Comparison of ENCODE assay signal across 21 cellular contexts in the genomic region with DNA sequence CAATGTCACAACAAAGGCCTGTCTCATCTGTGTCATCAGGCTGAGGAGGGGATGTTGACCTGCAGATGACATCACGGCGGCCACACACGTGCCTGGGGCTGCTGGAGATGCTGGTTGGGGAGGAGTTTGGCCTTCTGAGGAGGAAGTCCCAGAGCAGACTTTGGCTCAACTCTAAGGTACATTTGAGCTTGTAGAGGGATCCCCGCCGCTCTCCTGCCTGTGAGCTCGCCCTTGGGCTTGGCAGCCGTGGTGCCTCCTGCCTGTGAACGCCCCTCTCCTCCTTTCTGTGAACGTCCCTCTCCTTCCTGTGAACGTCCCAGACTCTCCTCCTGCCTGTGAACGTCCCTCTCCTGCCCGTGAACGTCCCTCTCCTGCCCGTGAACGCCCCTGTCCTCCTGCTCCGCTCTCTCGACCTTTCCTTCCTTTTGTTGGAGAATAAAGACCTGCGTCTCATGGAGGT.
DNase-seq lines count a peak whose midpoint lies in the region; ATAC-seq and TF ChIP-seq lines count a peak whose summit lies in the region.
"Had no signal": no experiment of that assay in that cellular context is flagged by ENCODE, and none has a peak within 500 bp of the region (broad histone marks: within the 10 kb centered on the region; RNA-seq: fewer than 3 reads in every experiment).

No MANE protein-coding gene starts in this region.

- H3K36me3 ChIP-seq in mesendoderm (ENCODE audit: control insufficient read depth, insufficient read depth, low read length) = no peaks in the 10 kb centered on the region
- H3K36me3 ChIP-seq: gastrocnemius medialis, sigmoid colon, suprapubic skin, uterus had no signal

- H2AK5ac ChIP-seq in mesendoderm (ENCODE audit: low read length) = no peak overlapping the region

- H3K4me1 Mint-ChIP-seq in activated CD4-positive, alpha-beta memory T cell treated with anti-CD3 and anti-CD28 coated beads, Interleukin-2, amount 10 ng/mL, durations not matched to agents 7 days and 5 days = no peaks in the 10 kb centered on the region
- no peaks in the 10 kb centered on the region for H3K4me1 Mint-ChIP-seq in MCF 10A (ENCODE audit: insufficient read depth, unreplicated experiment)
- H3K4me1 Mint-ChIP-seq: activated naive CD4-positive, alpha-beta T cell treated with anti-CD3 and anti-CD28 coated beads, Interleukin-2, amount 50 U/mL, for 24 hours; B cell; stimulated activated effector memory CD8-positive, alpha-beta T cell treated with anti-CD3 and anti-CD28 coated beads, Interleukin-12 subunit alpha, Interleukin-12 subunit beta, amount 100 ng/mL, for 72 hours had no signal

- H2BK120ac ChIP-seq in mesendoderm (ENCODE audit: low read depth, low read length) = no peak overlapping the region

- CTCF ChIA-PET in activated CD4-positive, alpha-beta memory T cell treated with anti-CD3 and anti-CD28 coated beads, Interleukin-2, amount 10 ng/mL, durations not matched to agents 7 days and 5 days (lab: Charles Lee) = no interaction called here
- CTCF ChIA-PET in MCF 10A (lab: Yijun Ruan, JAX) = no interaction called here

- H3K4me2 ChIP-seq in mesendoderm (ENCODE audit: low read length) = no peak overlapping the region

- H3K56ac ChIP-seq in mesendoderm (ENCODE audit: low read length) = no peak overlapping the region

- H3K27me3 ChIP-seq in mesendoderm (ENCODE audit: insufficient read depth, low read length, poor library complexity) = no peaks in the 10 kb centered on the region
- H3K27me3 ChIP-seq: uterus had no signal

- no TSS peak for BruUV-seq in MCF 10A (replicated peaks; lab: Mats Ljungman, UMichigan)

- DNase-seq in NCI-H2029 (lab: John Stamatoyannopoulos, UW) (peak; percentile 26), NCI-H2029 treated with DMSO at 0.1 percent for 48 hours (lab: John Stamatoyannopoulos, UW) (no peak), DMS53 treated with DMSO at 0.1 percent for 48 hours (lab: John Stamatoyannopoulos, UW; ENCODE audit: unreplicated experiment) (peak; percentile 53), mesendoderm (peak; percentile 8), MCF 10A (ENCODE audit: unreplicated experiment) (no peak)
- peak; percentile 12 for DNase-seq in activated CD4-positive, alpha-beta memory T cell treated with anti-CD3 and anti-CD28 coated beads, Interleukin-2, amount 10 ng/mL, durations not matched to agents 7 days and 5 days
- DNase-seq: 8988T; activated CD4-positive, CD25-positive, alpha-beta regulatory T cell treated with anti-CD3 and anti-CD28 coated beads, Interleukin-2, amount 50 U/mL, for 72 hours; gastrocnemius medialis; kidney; NCI-H1092; NCI-H2081; sigmoid colon; T1000; uterus had no signal

- peaks cover 5% of the 10 kb centered on the region for H3K9me3 Mint-ChIP-seq in activated CD4-positive, alpha-beta memory T cell treated with anti-CD3 and anti-CD28 coated beads, Interleukin-2, amount 10 ng/mL, durations not matched to agents 7 days and 5 days
- H3K9me3 Mint-ChIP-seq in MCF 10A (ENCODE audit: unreplicated experiment) = no peaks in the 10 kb centered on the region
- H3K9me3 Mint-ChIP-seq: activated naive CD4-positive, alpha-beta T cell treated with anti-CD3 and anti-CD28 coated beads, Interleukin-2, amount 50 U/mL, for 24 hours; stimulated activated effector memory CD8-positive, alpha-beta T cell treated with anti-CD3 and anti-CD28 coated beads, Interleukin-12 subunit alpha, Interleukin-12 subunit beta, amount 100 ng/mL, for 72 hours had no signal

- H3K4ac ChIP-seq in mesendoderm (ENCODE audit: low read depth, low read length) = no peak overlapping the region

- no peaks in the 10 kb centered on the region for H3K79me1 ChIP-seq in mesendoderm (ENCODE audit: low read length)

- no peak overlapping the region for H3K4me3 Mint-ChIP-seq in activated CD4-positive, alpha-beta memory T cell treated with anti-CD3 and anti-CD28 coated beads, Interleukin-2, amount 10 ng/mL, durations not matched to agents 7 days and 5 days
- H3K4me3 Mint-ChIP-seq in MCF 10A (ENCODE audit: unreplicated experiment) = no peak overlapping the region
- H3K4me3 Mint-ChIP-seq: activated naive CD4-positive, alpha-beta T cell treated with anti-CD3 and anti-CD28 coated beads, Interleukin-2, amount 50 U/mL, for 24 hours; B cell; stimulated activated effector memory CD8-positive, alpha-beta T cell treated with anti-CD3 and anti-CD28 coated beads, Interleukin-12 subunit alpha, Interleukin-12 subunit beta, amount 100 ng/mL, for 72 hours had no signal

- no peak overlapping the region for H3K9ac ChIP-seq in mesendoderm (ENCODE audit: low read length)

- H2BK15ac ChIP-seq in mesendoderm (replicated peaks; ENCODE audit: low read depth) = no peak overlapping the region

- no peaks in the 10 kb centered on the region for H3K79me2 ChIP-seq in mesendoderm (ENCODE audit: control insufficient read depth, insufficient read depth, low read length)

- no peak overlapping the region for H3K18ac ChIP-seq in mesendoderm (ENCODE audit: low read length)

- intact Hi-C loops in MCF 10A (cut with micrococcal nuclease) = no loop called here

- POLR2A ChIA-PET in activated CD4-positive, alpha-beta memory T cell treated with anti-CD3 and anti-CD28 coated beads, Interleukin-2, amount 10 ng/mL, durations not matched to agents 7 days and 5 days (lab: Charles Lee) = no interaction called here
- POLR2A ChIA-PET in MCF 10A (lab: Yijun Ruan, JAX) = no interaction called here

- H3K27ac Mint-ChIP-seq in activated CD4-positive, alpha-beta memory T cell treated with anti-CD3 and anti-CD28 coated beads, Interleukin-2, amount 10 ng/mL, durations not matched to agents 7 days and 5 days = no peak overlapping the region
- no peak overlapping the region for H3K27ac Mint-ChIP-seq in MCF 10A (ENCODE audit: low read depth, unreplicated experiment)
- H3K27ac Mint-ChIP-seq: activated naive CD4-positive, alpha-beta T cell treated with anti-CD3 and anti-CD28 coated beads, Interleukin-2, amount 50 U/mL, for 24 hours; B cell; stimulated activated effector memory CD8-positive, alpha-beta T cell treated with anti-CD3 and anti-CD28 coated beads, Interleukin-12 subunit alpha, Interleukin-12 subunit beta, amount 100 ng/mL, for 72 hours had no signal

- peaks cover 37% of the 10 kb centered on the region for H3K27me3 Mint-ChIP-seq in activated CD4-positive, alpha-beta memory T cell treated with anti-CD3 and anti-CD28 coated beads, Interleukin-2, amount 10 ng/mL, durations not matched to agents 7 days and 5 days
- H3K27me3 Mint-ChIP-seq in MCF 10A (ENCODE audit: insufficient read depth, unreplicated experiment) = peaks cover 18% of the 10 kb centered on the region
- H3K27me3 Mint-ChIP-seq: activated naive CD4-positive, alpha-beta T cell treated with anti-CD3 and anti-CD28 coated beads, Interleukin-2, amount 50 U/mL, for 24 hours had no signal

- ATAC-seq in HG02571 (IDR thresholded peaks at IDR 0.05; ENCODE audit: unreplicated experiment) = no peak
- no peak for ATAC-seq in HG02759 (IDR thresholded peaks at IDR 0.05; ENCODE audit: unreplicated experiment)
- ATAC-seq: gastrocnemius medialis; stimulated activated effector memory CD8-positive, alpha-beta T cell treated with anti-CD3 and anti-CD28 coated beads, Interleukin-12 subunit alpha, Interleukin-12 subunit beta, amount 100 ng/mL, for 72 hours had no signal

- H3K23ac ChIP-seq in mesendoderm (ENCODE audit: low read length) = no peak overlapping the region

- H3K4me3 ChIP-seq in mesendoderm (ENCODE audit: low read length) = no peak overlapping the region
- H3K4me3 ChIP-seq: gastrocnemius medialis, sigmoid colon, suprapubic skin, uterus had no signal

- H4K8ac ChIP-seq in mesendoderm (ENCODE audit: low read depth, low read length) = no peak overlapping the region

- WGBS in mesendoderm (ENCODE audit: extremely low coverage, insufficient coverage, low lambda C conversion rate) = no CpG with 5 or more reads among the region's 18 CpGs

- TF ChIP-seq CTCF in MCF 10A (IDR thresholded peaks at IDR 0.05; ENCODE audit: unreplicated experiment) = no peak

- no peaks in the 10 kb centered on the region for H3K36me3 Mint-ChIP-seq in activated CD4-positive, alpha-beta memory T cell treated with anti-CD3 and anti-CD28 coated beads, Interleukin-2, amount 10 ng/mL, durations not matched to agents 7 days and 5 days (ENCODE audit: low read depth)
- H3K36me3 Mint-ChIP-seq in MCF 10A (ENCODE audit: insufficient read depth, unreplicated experiment) = no peaks in the 10 kb centered on the region
- H3K36me3 Mint-ChIP-seq: activated naive CD4-positive, alpha-beta T cell treated with anti-CD3 and anti-CD28 coated beads, Interleukin-2, amount 50 U/mL, for 24 hours had no signal

- no peak overlapping the region for H3K27ac ChIP-seq in mesendoderm (ENCODE audit: low read depth, low read length)
- H3K27ac ChIP-seq: gastrocnemius medialis, sigmoid colon, suprapubic skin, uterus had no signal

- H2BK5ac ChIP-seq in mesendoderm (ENCODE audit: low read length) = no peak overlapping the region

- H4K5ac ChIP-seq in mesendoderm (ENCODE audit: low read length) = no peak overlapping the region

- H3K4me1 ChIP-seq in mesendoderm (ENCODE audit: control insufficient read depth, low read depth, low read length) = no peaks in the 10 kb centered on the region
- H3K4me1 ChIP-seq: gastrocnemius medialis, sigmoid colon, suprapubic skin, uterus had no signal

Comparison
In these comparisons a context has a peak if more than half of its experiments do, and no peak if none do; other contexts are left out.
1. DNase-seq: peak in NCI-H2029 (single experiment), DMS53 treated with DMSO at 0.1 percent for 48 hours (single experiment), activated CD4-positive, alpha-beta memory T cell treated with anti-CD3 and anti-CD28 coated beads, Interleukin-2, amount 10 ng/mL, durations not matched to agents 7 days and 5 days (single experiment) and mesendoderm (single experiment); none in NCI-H2029 treated with DMSO at 0.1 percent for 48 hours (single experiment) and MCF 10A (single experiment).